Comparison of ENCODE assay signal across 8 cellular contexts in genomic region chr9:37197158-37198033, GRCh38.
DNase-seq lines count a peak whose midpoint lies in the region; ATAC-seq and TF ChIP-seq lines count a peak whose summit lies in the region.

No MANE protein-coding gene starts in this region.

- peaks cover 95% of the 10 kb centered on the region for H3K4me1 ChIP-seq in DOHH2 (ENCODE audit: control insufficient read depth, low read length)
- peaks cover 71% of the 10 kb centered on the region for H3K4me1 ChIP-seq in smooth muscle cell (ENCODE audit: low read depth)

- H3K4me3 ChIP-seq in DOHH2 (ENCODE audit: low read length): peak overlapping the region; percentile 58
- H3K4me3 ChIP-seq in smooth muscle cell: no peak overlapping the region

- H3K9me3 ChIP-seq in DOHH2 (ENCODE audit: control insufficient read depth, insufficient read depth, low read length) (no peaks in the 10 kb centered on the region), smooth muscle cell (replicated peaks; ENCODE audit: low read depth) (no peaks in the 10 kb centered on the region)

- peaks cover 51% of the 10 kb centered on the region for H3K36me3 ChIP-seq in DOHH2 (ENCODE audit: control insufficient read depth, low read length)
- no peaks in the 10 kb centered on the region for H3K36me3 ChIP-seq in smooth muscle cell (ENCODE audit: low read depth)

- H3K4me2 ChIP-seq in DOHH2 (ENCODE audit: low read length): peak overlapping the region; percentile 84
- H3K4me2 ChIP-seq in smooth muscle cell: peak overlapping the region; percentile 66

- H3K79me2 ChIP-seq in DOHH2 (ENCODE audit: control insufficient read depth, low read length) (peaks cover 77% of the 10 kb centered on the region), smooth muscle cell (ENCODE audit: low read depth) (peaks cover 1% of the 10 kb centered on the region)

- no peak overlapping the region for H3K9ac ChIP-seq in smooth muscle cell (ENCODE audit: low read depth)

- H3K27ac ChIP-seq in DOHH2 (ENCODE audit: low read depth, low read length) (peak overlapping the region; percentile 95), smooth muscle cell (ENCODE audit: low read depth) (no peak overlapping the region)

- DNase-seq in NAMALWA (ENCODE audit: low spot score): peak; percentile 97
- peak; percentile 85 for DNase-seq in amniotic epithelial cell (ENCODE audit: low read depth)
- no peak for DNase-seq in smooth muscle cell (lab: John Stamatoyannopoulos, UW; ENCODE audit: unreplicated experiment)
- no peak for DNase-seq in NCI-H146 (lab: John Stamatoyannopoulos, UW)
- DNase-seq in 8988T: no peak
- no peak for DNase-seq in NCI-H510A treated with DMSO at 0.1 percent for 48 hours (lab: John Stamatoyannopoulos, UW)

- H3F3A ChIP-seq in DOHH2 (ENCODE audit: control insufficient read depth, insufficient read depth) (peaks cover 66% of the 10 kb centered on the region), smooth muscle cell (ENCODE audit: low read depth) (peaks cover 7% of the 10 kb centered on the region)

- H2AFZ ChIP-seq in smooth muscle cell (ENCODE audit: low read depth): no peak overlapping the region

- no peaks in the 10 kb centered on the region for H3K27me3 ChIP-seq in DOHH2 (ENCODE audit: control insufficient read depth, low read length)
- H3K27me3 ChIP-seq in smooth muscle cell (ENCODE audit: low read depth): no peaks in the 10 kb centered on the region

- TF ChIP-seq CTCF in DOHH2 (IDR thresholded peaks at IDR 0.05; ENCODE audit: low read depth, low read length, poor library complexity, severe bottlenecking): no peak
- TF ChIP-seq CTCF in smooth muscle cell (IDR thresholded peaks at IDR 0.05; ENCODE audit: borderline replicate concordance, insufficient read depth, poor library complexity, severe bottlenecking): no peak

- 61% methylated on average over 4 of the region's 4 CpGs for WGBS in smooth muscle cell (ENCODE audit: low lambda C conversion rate)

- peak; percentile 50 for ATAC-seq in GM21526 (IDR thresholded peaks at IDR 0.05; ENCODE audit: low FRiP score, unreplicated experiment)

- H4K20me1 ChIP-seq in DOHH2 (ENCODE audit: control insufficient read depth, insufficient read depth, low read depth, low read length) (no peaks in the 10 kb centered on the region), smooth muscle cell (ENCODE audit: low read depth) (peaks cover 60% of the 10 kb centered on the region)

- H3K9me2 ChIP-seq in DOHH2 (replicated peaks; ENCODE audit: control insufficient read depth, low read length): no peaks in the 10 kb centered on the region

Comparison
In these comparisons a context has a peak if more than half of its experiments do, and no peak if none do; other contexts are left out.
1. DNase-seq: peak in NAMALWA (single experiment) and amniotic epithelial cell (single experiment); none in smooth muscle cell (single experiment), NCI-H146 (single experiment), 8988T (single experiment) and NCI-H510A treated with DMSO at 0.1 percent for 48 hours (single experiment).